18 cellular contexts compared by ENCODE assay signal in the genomic region with DNA sequence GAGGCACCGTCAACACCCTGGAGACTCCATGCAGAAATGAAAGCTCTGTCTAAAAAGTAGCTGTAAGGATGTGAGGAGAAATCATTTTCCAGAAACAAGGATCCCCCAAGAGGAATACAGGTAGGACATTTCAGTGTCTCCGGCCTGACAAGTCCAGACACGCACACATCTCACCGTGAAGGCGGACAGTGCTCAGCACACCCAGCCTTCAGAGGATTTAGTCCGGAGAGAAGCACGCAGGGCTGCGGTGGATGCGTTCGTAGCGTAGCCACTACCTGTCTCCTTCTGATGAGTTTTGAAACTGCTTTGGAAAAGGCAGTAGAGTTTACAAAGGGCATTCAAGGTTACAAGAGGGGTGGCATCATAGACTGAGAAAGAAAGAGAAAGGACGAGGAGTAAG.
A peak's percentile ranks its signal among the peaks of the same experiment; 100 is the strongest.
DNase-seq lines count a peak whose midpoint lies in the region; ATAC-seq and TF ChIP-seq lines count a peak whose summit lies in the region.
"Had no signal": no experiment of that assay in that cellular context is flagged by ENCODE, and none has a peak within 500 bp of the region (broad histone marks: within the 10 kb centered on the region; RNA-seq: fewer than 3 reads in every experiment).

No MANE protein-coding gene starts in this region.

- intact Hi-C loops in esophagus squamous epithelium (cut with DNase I) = no loop called here
- intact Hi-C loops in posterior cingulate gyrus (cut with DNase I) = no loop called here

- H3K9ac ChIP-seq in parathyroid adenoma = no peak overlapping the region

- DNase-seq in DMS53 treated with DMSO at 0.1 percent for 48 hours (lab: John Stamatoyannopoulos, UW; ENCODE audit: unreplicated experiment) (peak; percentile 1), NCI-H748 (lab: John Stamatoyannopoulos, UW; ENCODE audit: unreplicated experiment) (peak; percentile 83), esophagus squamous epithelium (lab: John Stamatoyannopoulos, UW) (no peak), Peyer's patch (no peak), T1000 (lab: John Stamatoyannopoulos, UW) (no peak), posterior cingulate gyrus (no peak)
- DNase-seq: activated CD4-positive, CD25-positive, alpha-beta regulatory T cell treated with anti-CD3 and anti-CD28 coated beads, Interleukin-2, amount 50 U/mL, for 72 hours; activated T-cell treated with anti-CD3 and anti-CD28 coated beads, Interleukin-2, amount 50 U/mL, for 1 hour; AML-193; effector CD4-positive, alpha-beta T cell; EL; head of caudate nucleus; nucleus accumbens; stimulated activated CD8-positive, alpha-beta memory T cell treated with anti-CD3 and anti-CD28 coated beads, Interleukin-4, amount 100 ng/mL, for 48 hours had no signal

- no peaks in the 10 kb centered on the region for H3K9me3 ChIP-seq in esophagus squamous epithelium
- no peaks in the 10 kb centered on the region for H3K9me3 ChIP-seq in parathyroid adenoma (ENCODE audit: control insufficient read depth, low read length)
- H3K9me3 ChIP-seq in Peyer's patch = no peaks in the 10 kb centered on the region
- H3K9me3 ChIP-seq: HAP-1 had no signal

- no peak for TF ChIP-seq POLR2A in esophagus squamous epithelium (IDR thresholded peaks at IDR 0.05)
- TF ChIP-seq POLR2A in Peyer's patch (IDR thresholded peaks at IDR 0.05) = no peak

- H3K27me3 ChIP-seq in esophagus squamous epithelium = peaks cover 0 to 9% (median 0%) of the 10 kb centered on the region in 4 donors
- no peaks in the 10 kb centered on the region for H3K27me3 ChIP-seq in parathyroid adenoma (ENCODE audit: control insufficient read depth, insufficient read depth, low read length)
- no peaks in the 10 kb centered on the region for H3K27me3 ChIP-seq in Peyer's patch

- peak overlapping the region; percentile 71 for H3K4me2 ChIP-seq in parathyroid adenoma (ENCODE audit: low read length)

- H3K36me3 ChIP-seq in esophagus squamous epithelium (no peaks in the 10 kb centered on the region), parathyroid adenoma (ENCODE audit: control insufficient read depth, insufficient read depth, low read length) (no peaks in the 10 kb centered on the region), Peyer's patch (no peaks in the 10 kb centered on the region)
- H3K36me3 ChIP-seq: HAP-1 had no signal

- no peak for TF ChIP-seq CTCF in esophagus squamous epithelium (IDR thresholded peaks at IDR 0.05)
- TF ChIP-seq CTCF in parathyroid adenoma (IDR thresholded peaks at IDR 0.05) = no peak
- no peak for TF ChIP-seq CTCF in Peyer's patch (IDR thresholded peaks at IDR 0.05)

- H3K4me1 ChIP-seq in esophagus squamous epithelium = peaks cover 0 to 14% (median 0%) of the 10 kb centered on the region in 3 donors
- no peaks in the 10 kb centered on the region for H3K4me1 ChIP-seq in parathyroid adenoma
- H3K4me1 ChIP-seq in Peyer's patch = no peaks in the 10 kb centered on the region

- no peak for ATAC-seq in HG02763 (IDR thresholded peaks at IDR 0.05; ENCODE audit: unreplicated experiment)
- ATAC-seq: left lobe of liver had no signal

- H3K4me3 ChIP-seq in esophagus squamous epithelium (peak overlapping the region in 3 of 4 donors; percentile 6 to 51 (median 19)), parathyroid adenoma (ENCODE audit: low read depth, low read length) (no peak overlapping the region), Peyer's patch (peak overlapping the region in 1 of 4 donors; percentile 4)
- H3K4me3 ChIP-seq: HAP-1 had no signal

- H3K27ac ChIP-seq in esophagus squamous epithelium (peak overlapping the region in 3 of 4 donors; percentile 25 to 67 (median 42)), parathyroid adenoma (no peak overlapping the region), Peyer's patch (peak overlapping the region in 2 of 4 donors; percentile 46 to 63)

- peak overlapping the region; percentile 72 for H2AFZ ChIP-seq in parathyroid adenoma

- no peaks in the 10 kb centered on the region for H3K79me2 ChIP-seq in parathyroid adenoma

- 35 to 43% methylated on average over 10 to 12 of the region's 12 CpGs for WGBS in esophagus squamous epithelium, 2 donors

Comparison
In these comparisons a context has a peak if more than half of its experiments do, and no peak if none do; other contexts are left out.
1. DNase-seq: peak in DMS53 treated with DMSO at 0.1 percent for 48 hours (single experiment) and NCI-H748 (single experiment); none in esophagus squamous epithelium (single experiment), Peyer's patch (0 of 3), T1000 (single experiment) and posterior cingulate gyrus (0 of 10).